ENCODE assay signal across 9 cellular contexts in the genomic region with DNA sequence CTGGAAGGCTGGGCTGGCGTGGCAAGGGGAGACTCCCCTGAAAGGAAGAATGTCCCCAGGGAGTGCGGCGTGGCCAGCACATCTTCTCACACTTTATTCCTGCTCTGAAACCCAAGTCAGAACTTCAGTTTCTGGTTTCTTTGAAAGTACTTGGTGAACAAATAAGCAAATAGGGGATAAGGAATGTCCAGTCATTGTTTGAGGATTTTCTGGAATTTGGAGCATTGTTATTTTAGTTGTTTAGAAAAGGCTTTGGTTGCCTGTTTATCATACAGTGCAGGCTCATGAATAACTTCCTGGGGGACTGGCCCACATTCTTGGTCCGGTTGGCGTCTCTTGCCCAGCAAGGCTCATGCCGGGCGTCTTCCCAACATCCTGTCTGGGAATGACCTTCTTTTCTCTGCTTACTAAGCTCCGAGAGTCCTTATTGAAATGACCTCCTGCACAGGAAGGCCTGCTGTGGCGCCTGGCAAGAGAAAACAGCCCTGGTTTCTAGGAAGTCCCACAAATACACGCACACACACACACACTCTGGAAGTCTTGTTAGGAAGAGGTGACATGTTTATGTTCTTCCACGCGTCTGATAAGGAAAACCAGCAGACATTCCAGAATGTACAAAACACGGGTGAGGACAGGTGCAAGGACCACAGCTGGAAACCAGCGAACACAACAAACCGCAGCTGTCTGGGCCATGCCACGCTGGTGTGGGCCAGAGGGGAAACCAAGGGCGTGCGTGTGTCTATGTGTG.
A peak's percentile ranks its signal among the peaks of the same experiment; 100 is the strongest.
DNase-seq lines count a peak whose midpoint lies in the region; TF ChIP-seq lines count a peak whose summit lies in the region.
"Had no signal": no experiment of that assay in that cellular context is flagged by ENCODE, and none has a peak within 500 bp of the region (broad histone marks: within the 10 kb centered on the region; RNA-seq: fewer than 3 reads in every experiment).

No MANE protein-coding gene starts in this region.

- DNase-seq in HS-5 (ENCODE audit: low read depth) (peak; percentile 55), cardiac fibroblast (ENCODE audit: low read depth in 2 of 2) (peak; percentile 96 to 98), kidney tubule cell (ENCODE audit: low spot score) (peak; percentile 98), substantia nigra (lab: John Stamatoyannopoulos, UW) (peak in 29 of 49 donors; percentile 1 to 59 (median 18)), OCI-M1 (lab: John Stamatoyannopoulos, UW) (no peak), DMS153 (lab: John Stamatoyannopoulos, UW) (no peak), NK-92 (lab: John Stamatoyannopoulos, UW; ENCODE audit: unreplicated experiment) (no peak), suprapubic skin (ENCODE audit: low spot score in 2 of 2) (no peak)
- DNase-seq: activated T-cell treated with anti-CD3 and anti-CD28 coated beads, Interleukin-2, amount 50 U/mL, for 4 hours had no signal

- H3K4me3 ChIP-seq in cardiac fibroblast (replicated peaks in 1 of 2; ENCODE audit: low read depth in 2 of 2, low read length in 2 of 2), result no peak overlapping the region
- no peak overlapping the region for H3K4me3 ChIP-seq in suprapubic skin

- H3K9me3 ChIP-seq in suprapubic skin, result no peaks in the 10 kb centered on the region

- TF ChIP-seq POLR2A in suprapubic skin (IDR thresholded peaks at IDR 0.05), result no peak

- no peaks in the 10 kb centered on the region for H3K27me3 ChIP-seq in suprapubic skin

- H3K36me3 ChIP-seq in suprapubic skin, result no peaks in the 10 kb centered on the region

- no peak for TF ChIP-seq EP300 in suprapubic skin (IDR thresholded peaks at IDR 0.05)

- H3K27ac ChIP-seq in substantia nigra (ENCODE audit: low read depth, low read length, poor library complexity, severe bottlenecking), result no peak overlapping the region
- H3K27ac ChIP-seq in suprapubic skin, result no peak overlapping the region

- WGBS in suprapubic skin, result 87% methylated on average over 18 of the region's 18 CpGs

- TF ChIP-seq CTCF in cardiac fibroblast (IDR thresholded peaks at IDR 0.05; ENCODE audit: low read depth, low read length) (no peak), suprapubic skin (IDR thresholded peaks at IDR 0.05) (no peak)

- peaks cover 31% of the 10 kb centered on the region for H3K4me1 ChIP-seq in suprapubic skin

Comparison
In these comparisons a context has a peak if more than half of its experiments do, and no peak if none do; other contexts are left out.
1. DNase-seq: peak in HS-5 (single experiment), cardiac fibroblast (2 of 2), kidney tubule cell (single experiment) and substantia nigra (29 of 49); none in OCI-M1 (single experiment), DMS153 (single experiment), NK-92 (single experiment) and suprapubic skin (0 of 2).